ENCODE assay signal across 1 cellular context in the genomic region with DNA sequence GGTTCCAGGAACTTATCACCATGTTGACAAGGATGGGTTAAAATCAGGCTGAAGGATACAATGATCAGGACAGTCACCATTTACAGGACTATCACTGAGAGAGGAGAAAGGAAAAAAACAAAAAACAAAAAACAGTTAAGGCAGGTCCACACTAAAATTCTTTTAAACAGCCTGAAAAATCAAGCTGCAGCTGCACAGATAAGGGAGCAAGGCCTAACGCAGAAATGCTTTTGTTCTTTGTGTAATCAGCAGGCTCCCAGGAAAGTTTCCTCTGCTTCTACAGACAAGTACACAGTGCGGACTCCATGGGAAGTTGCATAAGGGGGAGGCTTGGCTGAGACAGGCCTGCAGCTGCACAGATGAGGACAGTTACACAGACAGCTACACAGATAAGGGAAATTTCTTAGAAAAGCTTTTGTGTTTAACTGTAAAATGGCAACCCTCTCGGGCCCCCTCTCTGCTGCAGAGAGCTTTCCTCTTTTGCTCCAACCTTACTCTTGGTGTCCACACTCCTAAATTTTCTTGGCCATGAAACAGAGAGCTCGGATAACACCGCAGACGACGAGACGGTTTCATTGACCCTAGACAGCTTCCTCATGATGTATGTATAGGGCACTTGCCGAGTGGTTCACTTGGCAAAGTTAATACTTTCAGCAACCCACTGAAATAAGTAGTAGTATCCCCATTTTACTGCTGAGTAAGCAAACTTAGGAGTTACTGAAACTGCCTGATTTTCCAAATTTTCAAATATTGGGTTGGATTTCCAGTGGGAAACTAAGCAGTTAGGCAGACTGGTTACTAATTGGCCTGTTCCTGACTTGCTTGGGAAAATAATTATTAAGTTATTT.
A peak's percentile ranks its signal among the peaks of the same experiment; 100 is the strongest.
TF ChIP-seq lines count a peak whose summit lies in the region.

No MANE protein-coding gene starts in this region.

TF ChIP-seq in HepG2, 621 proteins besides CTCF, POLR2A, EP300 and RAD21 (continued from another document and continues in another):
- TF ChIP-seq ZBTB40 (IDR thresholded peaks at IDR 0.05) (no peak), ZBTB40 (CRISPR knock-in tag; IDR thresholded peaks at IDR 0.05) (no peak), ZNF510 (CRISPR knock-in tag; IDR thresholded peaks at IDR 0.05; ENCODE audit: low read depth) (no peak), TAF15 (IDR thresholded peaks at IDR 0.05; ENCODE audit: low read depth, low read length, poor library complexity, severe bottlenecking) (no peak), ZC3H4 (CRISPR knock-in tag; IDR thresholded peaks at IDR 0.05; ENCODE audit: borderline replicate concordance) (no peak), ZNF275 (CRISPR knock-in tag; IDR thresholded peaks at IDR 0.05; ENCODE audit: borderline replicate concordance) (no peak), MAZ (IDR thresholded peaks at IDR 0.05; ENCODE audit: borderline replicate concordance, low read depth, low read length) (no peak), MAZ (CRISPR knock-in tag; IDR thresholded peaks at IDR 0.05; ENCODE audit: low read depth) (no peak), MED1 (CRISPR knock-in tag; IDR thresholded peaks at IDR 0.05) (peak; percentile 69; the same call in 1 of the 2 replicates), ZNF567 (CRISPR knock-in tag; IDR thresholded peaks at IDR 0.05; ENCODE audit: borderline replicate concordance) (no peak), ZNF430 (CRISPR knock-in tag; IDR thresholded peaks at IDR 0.05) (no peak), ZNF569 (CRISPR knock-in tag; IDR thresholded peaks at IDR 0.05; ENCODE audit: borderline replicate concordance) (no peak), NFYC (CRISPR knock-in tag; IDR thresholded peaks at IDR 0.05) (no peak), ZNF775 (CRISPR knock-in tag; IDR thresholded peaks at IDR 0.05; ENCODE audit: borderline replicate concordance) (no peak), ZFAT (CRISPR knock-in tag; conservative IDR thresholded peaks at IDR 0.05) (no peak), GZF1 (CRISPR knock-in tag; IDR thresholded peaks at IDR 0.05) (no peak), TBP (CRISPR knock-in tag; IDR thresholded peaks at IDR 0.05) (no peak), ZNF75D (CRISPR knock-in tag; IDR thresholded peaks at IDR 0.05; ENCODE audit: borderline replicate concordance) (no peak), KMT2B (CRISPR knock-in tag; IDR thresholded peaks at IDR 0.05) (peak; percentile 50; the same call in 1 of the 2 replicates), TARDBP (CRISPR knock-in tag; IDR thresholded peaks at IDR 0.05) (0 out of 2 replicates have a peak, but pooled peaks have one; percentile 37), ZNF605 (CRISPR knock-in tag; IDR thresholded peaks at IDR 0.05) (no peak), ZNF136 (CRISPR knock-in tag; IDR thresholded peaks at IDR 0.05; ENCODE audit: low read depth) (no peak), HMG20A (CRISPR knock-in tag; IDR thresholded peaks at IDR 0.05; ENCODE audit: borderline replicate concordance) (peak; percentile 80; the same call in 1 of the 2 replicates), ZNF710 (CRISPR knock-in tag; IDR thresholded peaks at IDR 0.05; ENCODE audit: borderline replicate concordance) (no peak), ZNF496 (CRISPR knock-in tag; IDR thresholded peaks at IDR 0.05; ENCODE audit: insufficient replicate concordance) (no peak), NAIF1 (CRISPR knock-in tag; IDR thresholded peaks at IDR 0.05; ENCODE audit: borderline replicate concordance) (no peak), KLF12 (CRISPR knock-in tag; IDR thresholded peaks at IDR 0.05; ENCODE audit: borderline replicate concordance) (no peak), CENPX (CRISPR knock-in tag; IDR thresholded peaks at IDR 0.05) (no peak), ZNF24 (IDR thresholded peaks at IDR 0.05) (no peak), CBX2 (IDR thresholded peaks at IDR 0.05; ENCODE audit: low read depth, low read length) (no peak), CBX2 (CRISPR knock-in tag; IDR thresholded peaks at IDR 0.05; ENCODE audit: low read depth) (no peak; the same call in 1 of the 2 replicates), HNRNPH1 (optimal IDR thresholded peaks at IDR 0.05; ENCODE audit: low read depth, low read length) (no peak), HNRNPK (IDR thresholded peaks at IDR 0.05; ENCODE audit: low read depth, low read length, poor library complexity, severe bottlenecking) (no peak), NFE2 (CRISPR knock-in tag; IDR thresholded peaks at IDR 0.05) (no peak), STAT5B (CRISPR knock-in tag; IDR thresholded peaks at IDR 0.05) (no peak), ZNF615 (CRISPR knock-in tag; IDR thresholded peaks at IDR 0.05; ENCODE audit: borderline replicate concordance) (no peak), MZF1 (CRISPR knock-in tag; IDR thresholded peaks at IDR 0.05; ENCODE audit: borderline replicate concordance) (no peak)
- TF ChIP-seq, protein P1, sequence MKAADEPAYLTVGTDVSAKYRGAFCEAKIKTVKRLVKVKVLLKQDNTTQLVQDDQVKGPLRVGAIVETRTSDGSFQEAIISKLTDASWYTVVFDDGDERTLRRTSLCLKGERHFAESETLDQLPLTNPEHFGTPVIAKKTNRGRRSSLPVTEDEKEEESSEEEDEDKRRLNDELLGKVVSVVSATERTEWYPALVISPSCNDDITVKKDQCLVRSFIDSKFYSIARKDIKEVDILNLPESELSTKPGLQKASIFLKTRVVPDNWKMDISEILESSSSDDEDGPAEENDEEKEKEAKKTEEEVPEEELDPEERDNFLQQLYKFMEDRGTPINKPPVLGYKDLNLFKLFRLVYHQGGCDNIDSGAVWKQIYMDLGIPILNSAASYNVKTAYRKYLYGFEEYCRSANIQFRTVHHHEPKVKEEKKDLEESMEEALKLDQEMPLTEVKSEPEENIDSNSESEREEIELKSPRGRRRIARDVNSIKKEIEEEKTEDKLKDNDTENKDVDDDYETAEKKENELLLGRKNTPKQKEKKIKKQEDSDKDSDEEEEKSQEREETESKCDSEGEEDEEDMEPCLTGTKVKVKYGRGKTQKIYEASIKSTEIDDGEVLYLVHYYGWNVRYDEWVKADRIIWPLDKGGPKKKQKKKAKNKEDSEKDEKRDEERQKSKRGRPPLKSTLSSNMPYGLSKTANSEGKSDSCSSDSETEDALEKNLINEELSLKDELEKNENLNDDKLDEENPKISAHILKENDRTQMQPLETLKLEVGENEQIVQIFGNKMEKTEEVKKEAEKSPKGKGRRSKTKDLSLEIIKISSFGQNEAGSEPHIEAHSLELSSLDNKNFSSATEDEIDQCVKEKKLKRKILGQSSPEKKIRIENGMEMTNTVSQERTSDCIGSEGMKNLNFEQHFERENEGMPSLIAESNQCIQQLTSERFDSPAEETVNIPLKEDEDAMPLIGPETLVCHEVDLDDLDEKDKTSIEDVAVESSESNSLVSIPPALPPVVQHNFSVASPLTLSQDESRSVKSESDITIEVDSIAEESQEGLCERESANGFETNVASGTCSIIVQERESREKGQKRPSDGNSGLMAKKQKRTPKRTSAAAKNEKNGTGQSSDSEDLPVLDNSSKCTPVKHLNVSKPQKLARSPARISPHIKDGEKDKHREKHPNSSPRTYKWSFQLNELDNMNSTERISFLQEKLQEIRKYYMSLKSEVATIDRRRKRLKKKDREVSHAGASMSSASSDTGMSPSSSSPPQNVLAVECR (CRISPR knock-in tag; IDR thresholded peaks at IDR 0.05; ENCODE audit: borderline replicate concordance) = no peak; the same call in 1 of the 2 replicates
- TF ChIP-seq, protein P2, sequence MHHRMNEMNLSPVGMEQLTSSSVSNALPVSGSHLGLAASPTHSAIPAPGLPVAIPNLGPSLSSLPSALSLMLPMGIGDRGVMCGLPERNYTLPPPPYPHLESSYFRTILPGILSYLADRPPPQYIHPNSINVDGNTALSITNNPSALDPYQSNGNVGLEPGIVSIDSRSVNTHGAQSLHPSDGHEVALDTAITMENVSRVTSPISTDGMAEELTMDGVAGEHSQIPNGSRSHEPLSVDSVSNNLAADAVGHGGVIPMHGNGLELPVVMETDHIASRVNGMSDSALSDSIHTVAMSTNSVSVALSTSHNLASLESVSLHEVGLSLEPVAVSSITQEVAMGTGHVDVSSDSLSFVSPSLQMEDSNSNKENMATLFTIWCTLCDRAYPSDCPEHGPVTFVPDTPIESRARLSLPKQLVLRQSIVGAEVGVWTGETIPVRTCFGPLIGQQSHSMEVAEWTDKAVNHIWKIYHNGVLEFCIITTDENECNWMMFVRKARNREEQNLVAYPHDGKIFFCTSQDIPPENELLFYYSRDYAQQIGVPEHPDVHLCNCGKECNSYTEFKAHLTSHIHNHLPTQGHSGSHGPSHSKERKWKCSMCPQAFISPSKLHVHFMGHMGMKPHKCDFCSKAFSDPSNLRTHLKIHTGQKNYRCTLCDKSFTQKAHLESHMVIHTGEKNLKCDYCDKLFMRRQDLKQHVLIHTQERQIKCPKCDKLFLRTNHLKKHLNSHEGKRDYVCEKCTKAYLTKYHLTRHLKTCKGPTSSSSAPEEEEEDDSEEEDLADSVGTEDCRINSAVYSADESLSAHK (CRISPR knock-in tag; IDR thresholded peaks at IDR 0.05; ENCODE audit: borderline replicate concordance) = no peak
